Comparison of ENCODE assay signal across 8 cellular contexts in genomic region chr1:235971020-235971419, GRCh38.
DNase-seq lines count a peak whose midpoint lies in the region; ATAC-seq and TF ChIP-seq lines count a peak whose summit lies in the region.

No MANE protein-coding gene starts in this region.

- H3K36me3 ChIP-seq in ACC112 (ENCODE audit: insufficient read depth, low read length) (peaks cover 1% of the 10 kb centered on the region; the same call in 1 of the 2 replicates), colonic mucosa (no peaks in the 10 kb centered on the region), neutrophil (no peaks in the 10 kb centered on the region)

- peaks cover 0 to 12% (median 2%) of the 10 kb centered on the region in 3 donors for H3K9me3 Mint-ChIP-seq in IgD-negative memory B cell
- no peaks in the 10 kb centered on the region for H3K9me3 Mint-ChIP-seq in naive thymus-derived CD8-positive, alpha-beta T cell

- DNase-seq in colonic mucosa (no peak), AG08396 (ENCODE audit: low spot score) (no peak), DMS79 (lab: John Stamatoyannopoulos, UW) (no peak), NCI-H1092 treated with DMSO at 0.1 percent for 48 hours (lab: John Stamatoyannopoulos, UW) (no peak)
- no peak for DNase-seq in naive thymus-derived CD8-positive, alpha-beta T cell

- POLR2A ChIA-PET in naive thymus-derived CD8-positive, alpha-beta T cell (lab: Charles Lee) = interaction anchor here (0.6 to 2.2 kb wide), 6 partner anchors 14 to 841 kb away, joined by 4 to 42 read pairs (median 8); partner anchors contain the start of genes B3GALNT2 and LYST

- TF ChIP-seq CTCF in colonic mucosa (IDR thresholded peaks at IDR 0.05) = no peak
- no peak for TF ChIP-seq CTCF in neutrophil (IDR thresholded peaks at IDR 0.05)

- no peak for ATAC-seq in naive thymus-derived CD8-positive, alpha-beta T cell

- no peak overlapping the region for H3K4me3 Mint-ChIP-seq in IgD-negative memory B cell
- H3K4me3 Mint-ChIP-seq in naive thymus-derived CD8-positive, alpha-beta T cell = peak overlapping the region in 1 of 10 donors; percentile 83

- H2AFZ ChIP-seq in ACC112 (ENCODE audit: low read length, unreplicated experiment) = peak overlapping the region; percentile 52

- H3K9ac ChIP-seq in colonic mucosa (ENCODE audit: low read depth in 2 of 2, low read length in 2 of 2) = peak overlapping the region in 1 of 2 donors; percentile 0

- no peaks in the 10 kb centered on the region for H3K79me2 ChIP-seq in ACC112 (ENCODE audit: control insufficient read depth, insufficient read depth, low read length, unreplicated experiment)

- peaks cover 16 to 23% (median 20%) of the 10 kb centered on the region in 3 donors for H3K4me1 Mint-ChIP-seq in IgD-negative memory B cell
- H3K4me1 Mint-ChIP-seq in naive thymus-derived CD8-positive, alpha-beta T cell = peaks cover 9 to 23% (median 16%) of the 10 kb centered on the region in 4 donors

- no peaks in the 10 kb centered on the region for H3K36me3 Mint-ChIP-seq in IgD-negative memory B cell
- no peaks in the 10 kb centered on the region for H3K36me3 Mint-ChIP-seq in naive thymus-derived CD8-positive, alpha-beta T cell

- H3K4me3 ChIP-seq in ACC112 (ENCODE audit: low read depth, low read length) = peak overlapping the region; percentile 69
- H3K4me3 ChIP-seq in colonic mucosa = no peak overlapping the region
- peak overlapping the region; percentile 63 to 68 for H3K4me3 ChIP-seq in neutrophil (ENCODE audit: low read depth in 1 of 2, low read length in 1 of 2)

- H3K27me3 Mint-ChIP-seq in IgD-negative memory B cell = peaks cover 2% of the 10 kb centered on the region
- H3K27me3 Mint-ChIP-seq in naive thymus-derived CD8-positive, alpha-beta T cell = no peaks in the 10 kb centered on the region

- H3K27ac ChIP-seq in ACC112 (ENCODE audit: low read depth, low read length) = peak overlapping the region; percentile 93
- H3K27ac ChIP-seq in colonic mucosa = peak overlapping the region; percentile 62
- peak overlapping the region; percentile 81 for H3K27ac ChIP-seq in neutrophil

- H3K9me3 ChIP-seq in colonic mucosa = no peaks in the 10 kb centered on the region
- H3K9me3 ChIP-seq in neutrophil = no peaks in the 10 kb centered on the region

- peak overlapping the region; percentile 80 to 95 (median 90) for H3K27ac Mint-ChIP-seq in IgD-negative memory B cell
- peak overlapping the region in 4 of 10 donors; percentile 88 to 100 (median 98) for H3K27ac Mint-ChIP-seq in naive thymus-derived CD8-positive, alpha-beta T cell

- H3K27me3 ChIP-seq in ACC112 (ENCODE audit: insufficient read depth, low read length) (no peaks in the 10 kb centered on the region), colonic mucosa (no peaks in the 10 kb centered on the region), neutrophil (no peaks in the 10 kb centered on the region)

- H3K4me1 ChIP-seq in ACC112 (ENCODE audit: control insufficient read depth, insufficient read depth, low read length, unreplicated experiment) (peaks cover 21% of the 10 kb centered on the region), colonic mucosa (no peaks in the 10 kb centered on the region), neutrophil (ENCODE audit: control insufficient read depth in 1 of 2, insufficient read depth in 1 of 2, low read depth in 1 of 2, low read length in 1 of 2) (peaks cover 32 to 36% of the 10 kb centered on the region in 2 experiments)

- intact Hi-C loops in colonic mucosa (cut with DNase I) = loop anchor here (10.0 kb wide), 2 partner anchors 106 to 176 kb away; partner anchors contain the start of gene LYST
